1 cellular context compared by ENCODE assay signal in genomic region chr19:58397533-58398037, GRCh38.
TF ChIP-seq lines count a peak whose summit lies in the region.

No MANE protein-coding gene starts in this region.

TF ChIP-seq in H1, 55 proteins besides CTCF, POLR2A, EP300 and RAD21:
- TF ChIP-seq GTF2F1 (IDR thresholded peaks at IDR 0.05; ENCODE audit: borderline replicate concordance, low read depth, low read length) (no peak), RNF2 (IDR thresholded peaks at IDR 0.05; ENCODE audit: borderline replicate concordance, low read depth, low read length, missing control alignments, poor library complexity, severe bottlenecking) (no peak), FOSL1 (IDR thresholded peaks at IDR 0.05; ENCODE audit: insufficient read depth, low read depth, low read length) (no peak), EZH2 (IDR thresholded peaks at IDR 0.05; ENCODE audit: low read depth, low read length, severe bottlenecking) (peak; percentile 7)
TF ChIP-seq in H1: peak in this region for 1.
